In the genomic region with DNA sequence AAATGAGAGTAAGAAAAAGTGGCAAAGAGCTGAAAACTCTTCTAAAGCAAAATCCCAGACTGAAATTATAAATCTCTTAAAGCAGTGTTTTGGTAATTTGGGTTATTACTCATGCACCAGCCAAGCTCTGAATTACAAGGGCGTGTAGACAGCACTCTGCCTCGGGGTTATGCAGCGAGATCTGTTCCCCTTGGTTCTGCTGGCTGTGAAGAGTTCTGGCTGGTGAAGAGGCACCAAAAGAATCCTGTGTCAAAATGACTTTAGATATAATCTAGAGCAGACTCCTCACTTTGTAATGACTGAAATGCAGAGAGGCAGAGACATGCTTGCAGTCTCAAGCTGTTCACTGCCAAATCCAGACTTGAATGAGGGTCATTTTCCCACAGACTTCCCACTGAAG, we compare ENCODE assay signal across 1 cellular context.
TF ChIP-seq lines count a peak whose summit lies in the region.

No MANE protein-coding gene starts in this region.

TF ChIP-seq in H1, 55 proteins besides CTCF, POLR2A, EP300 and RAD21 (continued from another document):
- TF ChIP-seq JUN (IDR thresholded peaks at IDR 0.05; ENCODE audit: low read depth, low read length) (no peak), SIRT6 (IDR thresholded peaks at IDR 0.05; ENCODE audit: low read length) (no peak), KDM1A (IDR thresholded peaks at IDR 0.05; ENCODE audit: borderline replicate concordance, low read length) (no peak), GTF2F1 (IDR thresholded peaks at IDR 0.05; ENCODE audit: borderline replicate concordance, low read depth, low read length) (no peak), KDM5A (IDR thresholded peaks at IDR 0.05; ENCODE audit: low read length) (no peak), CHD1 (IDR thresholded peaks at IDR 0.05; ENCODE audit: low read depth, low read length) (no peak), POU5F1 (IDR thresholded peaks at IDR 0.05; ENCODE audit: low read depth, low read length) (no peak), CHD2 (IDR thresholded peaks at IDR 0.05; ENCODE audit: low read length) (no peak), EZH2 (IDR thresholded peaks at IDR 0.05; ENCODE audit: low read depth, low read length, severe bottlenecking) (no peak)
- TF ChIP-seq, protein P1, sequence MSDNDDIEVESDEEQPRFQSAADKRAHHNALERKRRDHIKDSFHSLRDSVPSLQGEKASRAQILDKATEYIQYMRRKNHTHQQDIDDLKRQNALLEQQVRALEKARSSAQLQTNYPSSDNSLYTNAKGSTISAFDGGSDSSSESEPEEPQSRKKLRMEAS (IDR thresholded peaks at IDR 0.05): no peak
